ENCODE assay signal across 29 cellular contexts in the genomic region with DNA sequence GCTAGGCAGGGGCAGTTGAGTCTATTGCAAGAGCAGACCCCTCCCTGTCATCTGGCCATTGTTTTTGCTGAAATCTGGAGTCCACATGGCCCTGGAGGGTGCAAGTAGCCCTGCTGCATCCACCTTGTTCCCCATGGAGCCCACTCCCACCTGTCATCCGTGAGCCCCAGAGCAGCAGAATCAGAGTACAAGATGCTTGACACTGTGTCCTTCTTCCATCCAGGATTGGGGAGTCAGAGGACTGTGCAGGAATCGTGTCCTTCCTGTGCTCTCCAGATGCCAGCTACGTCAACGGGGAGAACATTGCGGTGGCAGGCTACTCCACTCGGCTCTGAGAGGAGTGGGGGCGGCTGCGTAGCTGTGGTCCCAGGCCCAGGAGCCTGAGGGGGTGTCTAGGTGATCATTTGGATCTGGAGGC. TPM values are rescaled to one million over a fixed set of nuclear protein-coding genes. Genes with fewer than 3 reads are reported as not detected.
"Had no signal": no experiment of that assay in that cellular context is flagged by ENCODE, and none has a peak within 500 bp of the region (broad histone marks: within the 10 kb centered on the region; RNA-seq: fewer than 3 reads in every experiment).

No MANE protein-coding gene starts in this region.

- FAIRE-seq: islet of Langerhans, kidney, pancreas, small intestine had no signal

- H3K27me3 Mint-ChIP-seq: stimulated activated naive CD8-positive, alpha-beta T cell treated with anti-CD3 and anti-CD28 coated beads, Interleukin-15, amount 100 ng/mL, for 72 hours had no signal

- H3K4me1 Mint-ChIP-seq: mesothelial cell of epicardium; naive B cell; stimulated activated memory B cell treated with anti-CD40 and anti-IgM and Interleukin-4, amounts not matched to agents 10 μg/mL and 1 μg/mL and 100 μg/mL, for 72 hours had no signal

- ATAC-seq: left colon; left lung; lower lobe of right lung; natural killer cell; pancreas; right cardiac atrium; stimulated activated memory B cell treated with anti-CD40 and anti-IgM and Interleukin-4, amounts not matched to agents 10 μg/mL and 1 μg/mL and 100 μg/mL, for 72 hours; stimulated activated naive CD8-positive, alpha-beta T cell treated with anti-CD3 and anti-CD28 coated beads, Interleukin-15, amount 100 ng/mL, for 72 hours had no signal

- H3K4me3 Mint-ChIP-seq: immature natural killer cell; mesothelial cell of epicardium; naive B cell; natural killer cell; stimulated activated memory B cell treated with anti-CD40 and anti-IgM and Interleukin-4, amounts not matched to agents 10 μg/mL and 1 μg/mL and 100 μg/mL, for 72 hours; stimulated activated naive CD8-positive, alpha-beta T cell treated with anti-CD3 and anti-CD28 coated beads, Interleukin-15, amount 100 ng/mL, for 72 hours had no signal

- H3K9me3 Mint-ChIP-seq: natural killer cell; stimulated activated memory B cell treated with anti-CD40 and anti-IgM and Interleukin-4, amounts not matched to agents 10 μg/mL and 1 μg/mL and 100 μg/mL, for 72 hours; stimulated activated naive CD8-positive, alpha-beta T cell treated with anti-CD3 and anti-CD28 coated beads, Interleukin-15, amount 100 ng/mL, for 72 hours had no signal

- H3K4me1 ChIP-seq: left lung, lower lobe of right lung, pancreas, prostate gland, upper lobe of left lung had no signal

- H3K27ac Mint-ChIP-seq: mesothelial cell of epicardium; stimulated activated memory B cell treated with anti-CD40 and anti-IgM and Interleukin-4, amounts not matched to agents 10 μg/mL and 1 μg/mL and 100 μg/mL, for 72 hours had no signal

- H3K27ac ChIP-seq: left lung, lower lobe of right lung, pancreas, prostate gland, sigmoid colon, tibial nerve, upper lobe of left lung, vagina had no signal

- H3K36me3 Mint-ChIP-seq: immature natural killer cell; mesothelial cell of epicardium; naive B cell; natural killer cell; stimulated activated memory B cell treated with anti-CD40 and anti-IgM and Interleukin-4, amounts not matched to agents 10 μg/mL and 1 μg/mL and 100 μg/mL, for 72 hours had no signal

- H3K9me3 ChIP-seq: left lung, lower lobe of right lung, pancreas, prostate gland, sigmoid colon, spleen, tibial nerve, upper lobe of left lung, vagina had no signal

- H3K36me3 ChIP-seq: left lung, lower lobe of right lung, pancreas, prostate gland, sigmoid colon, spleen, tibial nerve, upper lobe of left lung, vagina had no signal

- DNase-seq: hypothalamus; immature natural killer cell; kidney; left colon; left lung; lower lobe of right lung; mammary epithelial cell; mesenchymal stem cell; naive B cell; natural killer cell; pancreas; retina; right cardiac atrium; sigmoid colon; small intestine; spleen; stimulated activated CD4-positive, alpha-beta T cell treated with anti-CD3 and anti-CD28 coated beads, Interleukin-4, amount 100 ng/mL, for 24 hours; stimulated activated naive CD4-positive, alpha-beta T cell treated with Interleukin-2 at 50 U/mL for 16 hours; stimulated activated naive CD8-positive, alpha-beta T cell treated with anti-CD3 and anti-CD28 coated beads, Interleukin-15, amount 100 ng/mL, for 72 hours; substantia nigra had no signal

- H3K4me3 ChIP-seq: left lung, lower lobe of right lung, pancreas, prostate gland, sigmoid colon, spleen, tibial nerve, upper lobe of left lung, vagina had no signal

- H3K27me3 ChIP-seq: left lung, pancreas, sigmoid colon, spleen, tibial nerve, upper lobe of left lung, vagina had no signal

RNA-seq across cellular contexts. Expression of a gene that starts 8.8 kb away (rescaled TPM):
- total RNA-seq: mononuclear cell, right cardiac atrium, sigmoid colon, temporal lobe had no signal
- polyA plus RNA-seq: right cardiac atrium had no signal
